1 cellular context compared by ENCODE assay signal in the genomic region with DNA sequence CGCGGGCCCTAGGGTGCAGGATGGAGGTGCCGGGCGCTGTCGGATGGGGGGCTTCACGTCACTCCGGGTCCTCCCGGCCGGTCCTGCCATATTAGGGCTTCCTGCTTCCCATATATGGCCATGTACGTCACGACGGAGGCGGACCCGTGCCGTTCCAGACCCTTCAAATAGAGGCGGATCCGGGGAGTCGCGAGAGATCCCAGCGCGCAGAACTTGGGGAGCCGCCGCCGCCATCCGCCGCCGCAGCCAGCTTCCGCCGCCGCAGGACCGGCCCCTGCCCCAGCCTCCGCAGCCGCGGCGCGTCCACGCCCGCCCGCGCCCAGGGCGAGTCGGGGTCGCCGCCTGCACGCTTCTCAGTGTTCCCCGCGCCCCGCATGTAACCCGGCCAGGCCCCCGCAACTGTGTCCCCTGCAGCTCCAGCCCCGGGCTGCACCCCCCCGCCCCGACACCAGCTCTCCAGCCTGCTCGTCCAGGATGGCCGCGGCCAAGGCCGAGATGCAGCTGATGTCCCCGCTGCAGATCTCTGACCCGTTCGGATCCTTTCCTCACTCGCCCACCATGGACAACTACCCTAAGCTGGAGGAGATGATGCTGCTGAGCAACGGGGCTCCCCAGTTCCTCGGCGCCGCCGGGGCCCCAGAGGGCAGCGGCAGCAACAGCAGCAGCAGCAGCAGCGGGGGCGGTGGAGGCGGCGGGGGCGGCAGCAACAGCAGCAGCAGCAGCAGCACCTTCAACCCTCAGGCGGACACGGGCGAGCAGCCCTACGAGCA.
A peak's percentile ranks its signal among the peaks of the same experiment; 100 is the strongest.
TF ChIP-seq lines count a peak whose summit lies in the region.

EGR1 (plus strand) TSS at position 192 of the 770 bp plus-strand sequence; CDS start at position 475, 283 bp downstream.

TF ChIP-seq in K562, 482 proteins besides CTCF, POLR2A, EP300 and RAD21 (continued from another document and continues in another):
- TF ChIP-seq, protein P1, sequence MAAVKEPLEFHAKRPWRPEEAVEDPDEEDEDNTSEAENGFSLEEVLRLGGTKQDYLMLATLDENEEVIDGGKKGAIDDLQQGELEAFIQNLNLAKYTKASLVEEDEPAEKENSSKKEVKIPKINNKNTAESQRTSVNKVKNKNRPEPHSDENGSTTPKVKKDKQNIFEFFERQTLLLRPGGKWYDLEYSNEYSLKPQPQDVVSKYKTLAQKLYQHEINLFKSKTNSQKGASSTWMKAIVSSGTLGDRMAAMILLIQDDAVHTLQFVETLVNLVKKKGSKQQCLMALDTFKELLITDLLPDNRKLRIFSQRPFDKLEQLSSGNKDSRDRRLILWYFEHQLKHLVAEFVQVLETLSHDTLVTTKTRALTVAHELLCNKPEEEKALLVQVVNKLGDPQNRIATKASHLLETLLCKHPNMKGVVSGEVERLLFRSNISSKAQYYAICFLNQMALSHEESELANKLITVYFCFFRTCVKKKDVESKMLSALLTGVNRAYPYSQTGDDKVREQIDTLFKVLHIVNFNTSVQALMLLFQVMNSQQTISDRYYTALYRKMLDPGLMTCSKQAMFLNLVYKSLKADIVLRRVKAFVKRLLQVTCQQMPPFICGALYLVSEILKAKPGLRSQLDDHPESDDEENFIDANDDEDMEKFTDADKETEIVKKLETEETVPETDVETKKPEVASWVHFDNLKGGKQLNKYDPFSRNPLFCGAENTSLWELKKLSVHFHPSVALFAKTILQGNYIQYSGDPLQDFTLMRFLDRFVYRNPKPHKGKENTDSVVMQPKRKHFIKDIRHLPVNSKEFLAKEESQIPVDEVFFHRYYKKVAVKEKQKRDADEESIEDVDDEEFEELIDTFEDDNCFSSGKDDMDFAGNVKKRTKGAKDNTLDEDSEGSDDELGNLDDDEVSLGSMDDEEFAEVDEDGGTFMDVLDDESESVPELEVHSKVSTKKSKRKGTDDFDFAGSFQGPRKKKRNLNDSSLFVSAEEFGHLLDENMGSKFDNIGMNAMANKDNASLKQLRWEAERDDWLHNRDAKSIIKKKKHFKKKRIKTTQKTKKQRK (IDR thresholded peaks at IDR 0.05; ENCODE audit: borderline replicate concordance, low read depth, low read length): no peak
- TF ChIP-seq NCOA4 (IDR thresholded peaks at IDR 0.05; ENCODE audit: partially characterized antibody) (no peak), MEF2A (IDR thresholded peaks at IDR 0.05; ENCODE audit: control insufficient read depth, low read depth, low read length) (no peak; the same call in 1 of the 2 replicates), ZNF232 (CRISPR knock-in tag; IDR thresholded peaks at IDR 0.05) (no peak), MXD1 (CRISPR knock-in tag; IDR thresholded peaks at IDR 0.05; ENCODE audit: borderline replicate concordance, poor library complexity, severe bottlenecking) (no peak), JUN (IDR thresholded peaks at IDR 0.05; ENCODE audit: borderline replicate concordance, low read depth, low read length) (no peak; the same call in 1 of the 2 replicates), JUN (CRISPR knock-in tag; IDR thresholded peaks at IDR 0.05; ENCODE audit: borderline replicate concordance) (peak; percentile 64; the same call in 1 of the 2 replicates), CLOCK (CRISPR knock-in tag; IDR thresholded peaks at IDR 0.05; ENCODE audit: borderline replicate concordance) (no peak), NR2F6 (CRISPR knock-in tag; IDR thresholded peaks at IDR 0.05) (no peak), TCF15 (CRISPR knock-in tag; IDR thresholded peaks at IDR 0.05) (no peak), POLR3G (IDR thresholded peaks at IDR 0.05; ENCODE audit: extremely low read depth, insufficient read length, insufficient replicate concordance) (no peak), SIN3B (IDR thresholded peaks at IDR 0.05; ENCODE audit: low read depth) (peak; percentile 58; the same call in 1 of the 2 replicates), ZNF140 (CRISPR knock-in tag; IDR thresholded peaks at IDR 0.05) (no peak), POLR2AphosphoS5 (IDR thresholded peaks at IDR 0.05; ENCODE audit: control insufficient read depth, insufficient read depth, low read depth, low read length) (peak; percentile 93), ETS1 (conservative IDR thresholded peaks at IDR 0.05; ENCODE audit: control insufficient read depth, low read depth, low read length) (peak; percentile 99), ZNF551 (CRISPR knock-in tag; IDR thresholded peaks at IDR 0.05) (no peak), NR3C1 (CRISPR knock-in tag; IDR thresholded peaks at IDR 0.05) (no peak), MECOM (CRISPR knock-in tag; IDR thresholded peaks at IDR 0.05) (no peak), HES1 (IDR thresholded peaks at IDR 0.05; ENCODE audit: low read depth) (no peak), FOS (IDR thresholded peaks at IDR 0.05; ENCODE audit: extremely low read depth, insufficient read length) (no peak), NKRF (IDR thresholded peaks at IDR 0.05; ENCODE audit: borderline replicate concordance) (peak; percentile 19), ZNF699 (CRISPR knock-in tag; IDR thresholded peaks at IDR 0.05; ENCODE audit: insufficient replicate concordance) (no peak), CHCHD3 (CRISPR knock-in tag; IDR thresholded peaks at IDR 0.05) (no peak), NR4A1 (CRISPR knock-in tag; IDR thresholded peaks at IDR 0.05) (no peak), NR4A1 (tag; IDR thresholded peaks at IDR 0.05) (no peak), MYBL2 (IDR thresholded peaks at IDR 0.05; ENCODE audit: low read depth) (no peak), MYBL2 (CRISPR knock-in tag; IDR thresholded peaks at IDR 0.05; ENCODE audit: borderline replicate concordance) (0 out of 2 replicates have a peak, but pooled peaks have one; percentile 55), PHB2 (IDR thresholded peaks at IDR 0.05; ENCODE audit: low read depth) (no peak), SMAD4 (CRISPR knock-in tag; conservative IDR thresholded peaks at IDR 0.05) (peak; percentile 54; the same call in 1 of the 2 replicates), ZNF76 (CRISPR knock-in tag; IDR thresholded peaks at IDR 0.05; ENCODE audit: borderline replicate concordance) (no peak), POLR2B (IDR thresholded peaks at IDR 0.05; ENCODE audit: low read depth, partially characterized antibody) (no peak), TAF9B (IDR thresholded peaks at IDR 0.05; ENCODE audit: partially characterized antibody) (no peak), HEY1 (CRISPR knock-in tag; IDR thresholded peaks at IDR 0.05; ENCODE audit: borderline replicate concordance) (no peak), ZKSCAN8 (CRISPR knock-in tag; IDR thresholded peaks at IDR 0.05) (no peak), RFX7 (CRISPR knock-in tag; IDR thresholded peaks at IDR 0.05) (no peak), U2AF1 (optimal IDR thresholded peaks at IDR 0.05; ENCODE audit: low read depth, low read length) (peak; percentile 94), SMC3 (conservative IDR thresholded peaks at IDR 0.05; ENCODE audit: insufficient read depth, low read depth, low read length) (no peak), NEUROD1 (IDR thresholded peaks at IDR 0.05; ENCODE audit: borderline replicate concordance, low read depth, low read length, partially characterized antibody) (no peak), BCL6 (CRISPR knock-in tag; IDR thresholded peaks at IDR 0.05) (no peak), KDM5B (IDR thresholded peaks at IDR 0.05; ENCODE audit: insufficient replicate concordance, low read depth, low read length) (peak; percentile 99), MXI1 (IDR thresholded peaks at IDR 0.05; ENCODE audit: low read depth, low read length) (0 out of 2 replicates have a peak, but pooled peaks have one; percentile 22), MAZ (CRISPR knock-in tag; conservative IDR thresholded peaks at IDR 0.05 in 1 of 2, IDR thresholded peaks at IDR 0.05 in 1 of 2) (no peak; a peak in 1 of 4 replicates), CBX5 (IDR thresholded peaks at IDR 0.05; ENCODE audit: borderline replicate concordance, low read depth) (no peak), PTRF (tag; IDR thresholded peaks at IDR 0.05) (no peak), ZNF282 (CRISPR knock-in tag; IDR thresholded peaks at IDR 0.05) (peak; percentile 38; the same call in 1 of the 2 replicates), PHB (CRISPR knock-in tag; IDR thresholded peaks at IDR 0.05) (no peak), E2F3 (CRISPR knock-in tag; IDR thresholded peaks at IDR 0.05) (no peak)
- TF ChIP-seq, protein P2, sequence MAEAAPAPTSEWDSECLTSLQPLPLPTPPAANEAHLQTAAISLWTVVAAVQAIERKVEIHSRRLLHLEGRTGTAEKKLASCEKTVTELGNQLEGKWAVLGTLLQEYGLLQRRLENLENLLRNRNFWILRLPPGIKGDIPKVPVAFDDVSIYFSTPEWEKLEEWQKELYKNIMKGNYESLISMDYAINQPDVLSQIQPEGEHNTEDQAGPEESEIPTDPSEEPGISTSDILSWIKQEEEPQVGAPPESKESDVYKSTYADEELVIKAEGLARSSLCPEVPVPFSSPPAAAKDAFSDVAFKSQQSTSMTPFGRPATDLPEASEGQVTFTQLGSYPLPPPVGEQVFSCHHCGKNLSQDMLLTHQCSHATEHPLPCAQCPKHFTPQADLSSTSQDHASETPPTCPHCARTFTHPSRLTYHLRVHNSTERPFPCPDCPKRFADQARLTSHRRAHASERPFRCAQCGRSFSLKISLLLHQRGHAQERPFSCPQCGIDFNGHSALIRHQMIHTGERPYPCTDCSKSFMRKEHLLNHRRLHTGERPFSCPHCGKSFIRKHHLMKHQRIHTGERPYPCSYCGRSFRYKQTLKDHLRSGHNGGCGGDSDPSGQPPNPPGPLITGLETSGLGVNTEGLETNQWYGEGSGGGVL (CRISPR knock-in tag; IDR thresholded peaks at IDR 0.05): no peak
- TF ChIP-seq, protein P3, sequence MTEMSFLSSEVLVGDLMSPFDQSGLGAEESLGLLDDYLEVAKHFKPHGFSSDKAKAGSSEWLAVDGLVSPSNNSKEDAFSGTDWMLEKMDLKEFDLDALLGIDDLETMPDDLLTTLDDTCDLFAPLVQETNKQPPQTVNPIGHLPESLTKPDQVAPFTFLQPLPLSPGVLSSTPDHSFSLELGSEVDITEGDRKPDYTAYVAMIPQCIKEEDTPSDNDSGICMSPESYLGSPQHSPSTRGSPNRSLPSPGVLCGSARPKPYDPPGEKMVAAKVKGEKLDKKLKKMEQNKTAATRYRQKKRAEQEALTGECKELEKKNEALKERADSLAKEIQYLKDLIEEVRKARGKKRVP (CRISPR knock-in tag; IDR thresholded peaks at IDR 0.05): no peak
- TF ChIP-seq, protein P4, sequence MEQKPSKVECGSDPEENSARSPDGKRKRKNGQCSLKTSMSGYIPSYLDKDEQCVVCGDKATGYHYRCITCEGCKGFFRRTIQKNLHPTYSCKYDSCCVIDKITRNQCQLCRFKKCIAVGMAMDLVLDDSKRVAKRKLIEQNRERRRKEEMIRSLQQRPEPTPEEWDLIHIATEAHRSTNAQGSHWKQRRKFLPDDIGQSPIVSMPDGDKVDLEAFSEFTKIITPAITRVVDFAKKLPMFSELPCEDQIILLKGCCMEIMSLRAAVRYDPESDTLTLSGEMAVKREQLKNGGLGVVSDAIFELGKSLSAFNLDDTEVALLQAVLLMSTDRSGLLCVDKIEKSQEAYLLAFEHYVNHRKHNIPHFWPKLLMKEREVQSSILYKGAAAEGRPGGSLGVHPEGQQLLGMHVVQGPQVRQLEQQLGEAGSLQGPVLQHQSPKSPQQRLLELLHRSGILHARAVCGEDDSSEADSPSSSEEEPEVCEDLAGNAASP (IDR thresholded peaks at IDR 0.05): no peak
